10 cellular contexts compared by ENCODE assay signal in the genomic region with DNA sequence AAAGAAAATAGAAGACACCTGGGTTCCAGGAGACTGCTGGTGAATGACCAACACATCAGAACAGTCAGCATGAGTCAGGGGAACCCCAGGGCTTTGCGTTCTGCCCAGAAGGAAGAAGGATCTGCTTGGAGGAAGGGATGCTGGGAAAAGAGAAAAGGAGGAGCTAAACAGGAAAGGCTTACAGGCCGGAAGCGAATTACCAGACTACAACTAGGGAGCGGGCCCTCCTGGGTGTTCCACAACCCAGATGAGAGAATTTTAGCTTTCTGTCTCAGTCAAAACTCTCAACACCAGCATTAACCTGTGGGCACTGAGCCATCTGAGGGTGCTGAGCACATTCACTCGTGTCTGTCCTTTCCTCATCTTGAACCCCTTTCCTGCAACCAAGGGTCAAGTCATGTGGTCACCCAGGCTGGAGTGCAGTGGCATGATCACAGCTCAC. TPM values are rescaled to one million over a fixed set of nuclear protein-coding genes. Genes with fewer than 3 reads are reported as not detected.
A peak's percentile ranks its signal among the peaks of the same experiment; 100 is the strongest.
DNase-seq lines count a peak whose midpoint lies in the region; ATAC-seq and TF ChIP-seq lines count a peak whose summit lies in the region.
"Had no signal": no experiment of that assay in that cellular context is flagged by ENCODE, and none has a peak within 500 bp of the region (broad histone marks: within the 10 kb centered on the region; RNA-seq: fewer than 3 reads in every experiment).

No MANE protein-coding gene starts in this region.

- H3K9ac ChIP-seq in GM23248 = no peak overlapping the region; the same call in 1 of the 2 replicates

- 0 out of 2 replicates have a peak, but pooled peaks cover 8% of the 10 kb centered on the region for H4K20me1 ChIP-seq in GM23248 (ENCODE audit: insufficient read depth)

- peaks cover 99% of the 10 kb centered on the region for H3K79me2 ChIP-seq in GM23248 (ENCODE audit: insufficient read depth)

- peak overlapping the region; percentile 9 for H3K4me2 ChIP-seq in GM23248 (ENCODE audit: unreplicated experiment)

- H3K36me3 ChIP-seq in GM23248 (ENCODE audit: low read depth) = peaks cover 61% of the 10 kb centered on the region

- H3K4me1 ChIP-seq in GM23248 (ENCODE audit: insufficient read depth) = peaks cover 90% of the 10 kb centered on the region

- no peaks in the 10 kb centered on the region for H3K27me3 Mint-ChIP-seq in activated naive CD8-positive, alpha-beta T cell

- H3K4me3 Mint-ChIP-seq in activated naive CD8-positive, alpha-beta T cell = no peak overlapping the region

- H3K36me3 Mint-ChIP-seq in activated naive CD8-positive, alpha-beta T cell = peaks cover 11% of the 10 kb centered on the region

- no peak overlapping the region for H3K4me3 ChIP-seq in GM23248

- in situ Hi-C loops in GM23248 (cut with MboI) (no loop called here), GM13976 (cut with MboI; ENCODE audit: low sequenced_read_pairs, unreplicated experiment) (no loop called here)

- peak overlapping the region; percentile 76 for H3K27ac Mint-ChIP-seq in activated naive CD8-positive, alpha-beta T cell

- 67 to 72% methylated on average over 5 of the region's 5 CpGs for WGBS in GM23248 (ENCODE audit: low coverage in 1 of 2, low lambda C conversion rate in 2 of 2, missing lambda C conversion rate in 2 of 2), 2 experiments

- H3F3A ChIP-seq in GM23248 (ENCODE audit: insufficient read depth) = peaks cover 87% of the 10 kb centered on the region

- H2AFZ ChIP-seq in GM23248 = no peak overlapping the region

- peak overlapping the region; percentile 50 for H3K27ac ChIP-seq in GM23248

- no peaks in the 10 kb centered on the region for H3K9me3 Mint-ChIP-seq in activated naive CD8-positive, alpha-beta T cell (ENCODE audit: low read depth)

- H3K9me3 ChIP-seq in GM23248 (ENCODE audit: low read depth) = no peaks in the 10 kb centered on the region

- peak; percentile 53 for DNase-seq in 8988T
- DNase-seq in GM23248 = peak; percentile 91
- DNase-seq in kidney glomerular epithelial cell (lab: John Stamatoyannopoulos, UW) = peak; percentile 78
- DNase-seq in GM13976 (ENCODE audit: low spot score) = no peak
- no peak for DNase-seq in NCI-H2171 (lab: John Stamatoyannopoulos, UW)
- DNase-seq: DND-41, hippocampal formation had no signal

- ATAC-seq in GM19397 (IDR thresholded peaks at IDR 0.05; ENCODE audit: unreplicated experiment) (no peak), GM19467 (IDR thresholded peaks at IDR 0.05; ENCODE audit: unreplicated experiment) (no peak)

- H3K27me3 ChIP-seq in GM23248 (replicated peaks; ENCODE audit: insufficient read depth) = no peaks in the 10 kb centered on the region

- H3K4me1 Mint-ChIP-seq in activated naive CD8-positive, alpha-beta T cell (ENCODE audit: low read depth) = peaks cover 87% of the 10 kb centered on the region

- TF ChIP-seq CTCF in GM13976 (IDR thresholded peaks at IDR 0.05; ENCODE audit: borderline replicate concordance, control extremely low read depth, extremely low read depth, insufficient read depth, missing control alignments) = no peak

- no peaks in the 10 kb centered on the region for H3K9me2 ChIP-seq in GM23248 (ENCODE audit: insufficient read depth)

RNA-seq across cellular contexts. Expression of gene CDC42EP3, which starts 19.2 kb away (rescaled TPM):
- 144 and 166 TPM in 2 replicates for total RNA-seq in GM23248 (2014; rRNA removed; shearing (Covaris generic))
- 289 and 295 TPM in 2 replicates for polyA plus RNA-seq in GM23248 (2016; fragmentation: Nextera tagmentation; extraction: Ambion mirVana)

Comparison
In these comparisons a context has a peak if more than half of its experiments do, and no peak if none do; other contexts are left out.
1. DNase-seq: peak in 8988T (single experiment), GM23248 (single experiment) and kidney glomerular epithelial cell (single experiment); none in GM13976 (single experiment) and NCI-H2171 (single experiment).